Comparison of ENCODE assay signal across 8 cellular contexts in genomic region chr2:74876081-74876886, GRCh38. TPM values are rescaled to one million over a fixed set of nuclear protein-coding genes. Genes with fewer than 3 reads are reported as not detected.
DNase-seq lines count a peak whose midpoint lies in the region; ATAC-seq, FAIRE-seq and TF ChIP-seq lines count a peak whose summit lies in the region.

No MANE protein-coding gene starts in this region.

- no peaks in the 10 kb centered on the region for H3K27me3 ChIP-seq in HCT116 (ENCODE audit: insufficient read depth, low read length)
- no peaks in the 10 kb centered on the region for H3K27me3 ChIP-seq in left lung

- H4K20me1 ChIP-seq in HCT116 (ENCODE audit: insufficient read depth) = no peaks in the 10 kb centered on the region

- BruUV-seq in HCT116 (replicated peaks; lab: Mats Ljungman, UMichigan) = no TSS peak

- no peak for TF ChIP-seq POLR2A in HCT116 (IDR thresholded peaks at IDR 0.05; ENCODE audit: borderline replicate concordance, extremely low read depth, insufficient read depth, insufficient read length)

- no peaks in the 10 kb centered on the region for H3K27me3 Mint-ChIP-seq in activated B cell treated with CpG ODN at 0.5 μM for 24 hours
- no peaks in the 10 kb centered on the region for H3K27me3 Mint-ChIP-seq in chondrocyte (ENCODE audit: low read depth)

- H3K79me2 ChIP-seq in HCT116 (ENCODE audit: insufficient read depth, low read length) = no peaks in the 10 kb centered on the region

- H3K4me1 ChIP-seq in HCT116 (ENCODE audit: control insufficient read depth in 1 of 2, insufficient read depth in 2 of 2, low read length in 2 of 2) (no peaks in the 10 kb centered on the region), left lung (peaks cover 11 to 50% of the 10 kb centered on the region in 2 donors)

- H3K27ac Mint-ChIP-seq in activated B cell treated with CpG ODN at 0.5 μM for 24 hours (no peak overlapping the region), chondrocyte (ENCODE audit: unreplicated experiment) (no peak overlapping the region)

- intact Hi-C loops in HCT116 (cut with micrococcal nuclease) = loop anchor here (1.0 kb wide), 2 partner anchors 161 to 186 kb away; no protein-coding TSS in a partner anchor
- intact Hi-C loops in activated B cell treated with CpG ODN at 0.5 μM for 24 hours (cut with micrococcal nuclease) = loop anchor here (1.0 kb wide), 4 partner anchors 40 to 393 kb away; partner anchors contain the start of gene TTC31
- intact Hi-C loops in left lung (cut with DNase I) = loop anchor here (5.0 kb wide), 2 partner anchors 164 to 184 kb away; no protein-coding TSS in a partner anchor

- peak; percentile 83 for TF ChIP-seq RAD21 in HCT116 (IDR thresholded peaks at IDR 0.05; ENCODE audit: low read depth)

- H3K27ac ChIP-seq in HCT116 (ENCODE audit: low read depth, low read length) = peak overlapping the region; percentile 18; the same call in 1 of the 2 replicates
- H3K27ac ChIP-seq in left lung = peak overlapping the region; percentile 31 to 92

- H3K9me3 Mint-ChIP-seq in activated B cell treated with CpG ODN at 0.5 μM for 24 hours (no peaks in the 10 kb centered on the region), chondrocyte (ENCODE audit: low read depth) (no peaks in the 10 kb centered on the region)

- H3K4me3 ChIP-seq in HCT116 (replicated peaks in 1 of 2; ENCODE audit: low read depth in 1 of 2, low read length in 2 of 2) (no peak overlapping the region), left lung (no peak overlapping the region)

- DNase-seq in HCT116 (ENCODE audit: low read depth, low spot score) (no peak), NCI-H2081 (lab: John Stamatoyannopoulos, UW) (peak; percentile 40 to 65), activated B cell treated with CpG ODN at 0.5 μM for 24 hours (peak; percentile 24), chondrocyte (ENCODE audit: low spot score) (no peak), left lung (no peak), islet precursor cell (no peak)
- DNase-seq in stimulated activated CD4-positive, alpha-beta T cell treated with anti-CD3 and anti-CD28 coated beads, Interleukin-4, amount 100 ng/mL, for 48 hours (ENCODE audit: low read depth in 2 of 2) = peak; percentile 3 to 13

- H3K36me3 ChIP-seq in HCT116 (ENCODE audit: control insufficient read depth in 1 of 2, insufficient read depth in 2 of 2, low read length in 2 of 2) = peaks cover 22 to 66% of the 10 kb centered on the region in 2 experiments; a peak in 3 of 4 replicates
- H3K36me3 ChIP-seq in left lung = peaks cover 0 to 47% of the 10 kb centered on the region in 2 donors

- POLR2A ChIA-PET in HCT116 (lab: Charles Lee) = no interaction called here
- POLR2A ChIA-PET in activated B cell treated with CpG ODN at 0.5 μM for 24 hours (lab: Charles Lee) = interaction anchor here (1.0 kb wide), 1 partner anchor 27 kb away, joined by 3 read pairs; no protein-coding TSS in a partner anchor

- H3K36me3 Mint-ChIP-seq in activated B cell treated with CpG ODN at 0.5 μM for 24 hours (ENCODE audit: low read depth) (peaks cover 74% of the 10 kb centered on the region), chondrocyte (ENCODE audit: low read depth) (peaks cover 48% of the 10 kb centered on the region)

- ATAC-seq in HCT116 (peak; percentile 89), activated B cell treated with CpG ODN at 0.5 μM for 24 hours (ENCODE audit: low read depth) (peak; percentile 69), left lung (peak; percentile 75)

- CTCF ChIA-PET in HCT116 (lab: Charles Lee) (interaction anchor here (1.2 to 4.3 kb wide), 7 partner anchors 11 to 185 kb away, joined by 3 to 46 read pairs (median 9); no protein-coding TSS in a partner anchor), activated B cell treated with CpG ODN at 0.5 μM for 24 hours (lab: Charles Lee) (interaction anchor here (0.6 to 8.8 kb wide), 14 partner anchors 11 to 289 kb away, joined by 3 to 158 read pairs (median 4); partner anchors contain the start of gene HK2)

- RAD21 ChIA-PET in HCT116 (lab: Charles Lee; ENCODE audit: low non-redundant PET in 1 of 2, low total read pairs in 2 of 2, uncharacterized antibody in 2 of 2, unreplicated experiment in 2 of 2) = no interaction called here

- peak; percentile 40 to 77 (median 77) for TF ChIP-seq CTCF in HCT116 (IDR thresholded peaks at IDR 0.05 in 2 of 3, conservative IDR thresholded peaks at IDR 0.05 in 1 of 3; ENCODE audit: borderline replicate concordance in 1 of 3, insufficient read depth in 1 of 3, low read depth in 2 of 3, low read length in 2 of 3)
- peak; percentile 41 for TF ChIP-seq CTCF in activated B cell treated with CpG ODN at 0.5 μM for 24 hours (IDR thresholded peaks at IDR 0.05)
- TF ChIP-seq CTCF in chondrocyte (IDR thresholded peaks at IDR 0.05) = peak; percentile 92
- peak; percentile 66 to 74 for TF ChIP-seq CTCF in left lung (IDR thresholded peaks at IDR 0.05)

- H2AFZ ChIP-seq in HCT116 (ENCODE audit: low read depth, low read length, poor library complexity, severe bottlenecking) = no peak overlapping the region

- H3K9me3 ChIP-seq in HCT116 (ENCODE audit: control insufficient read depth in 1 of 2, insufficient read depth in 1 of 2, low read depth in 1 of 2, low read length in 2 of 2) = no peaks in the 10 kb centered on the region
- no peaks in the 10 kb centered on the region for H3K9me3 ChIP-seq in left lung

- H3K9me2 ChIP-seq in HCT116 (ENCODE audit: insufficient read depth) = no peaks in the 10 kb centered on the region

- H3K9ac ChIP-seq in HCT116 (ENCODE audit: low read length) = no peak overlapping the region

- peak; percentile 71 for FAIRE-seq in G401.6 (lab: Jason Lieb, UNC)

- H3K4me3 Mint-ChIP-seq in activated B cell treated with CpG ODN at 0.5 μM for 24 hours = no peak overlapping the region
- H3K4me3 Mint-ChIP-seq in chondrocyte (ENCODE audit: unreplicated experiment) = no peak overlapping the region

- H3K4me1 Mint-ChIP-seq in activated B cell treated with CpG ODN at 0.5 μM for 24 hours = no peaks in the 10 kb centered on the region
- peaks cover 26% of the 10 kb centered on the region for H3K4me1 Mint-ChIP-seq in chondrocyte (ENCODE audit: low read depth)

- H3K4me2 ChIP-seq in HCT116 (ENCODE audit: low read length) = no peak overlapping the region

TF ChIP-seq in HCT116, 20 proteins besides CTCF, POLR2A, EP300 and RAD21:
- no peak for TF ChIP-seq REST (IDR thresholded peaks at IDR 0.05; ENCODE audit: low read depth)
- no peak for TF ChIP-seq SRF (IDR thresholded peaks at IDR 0.05; ENCODE audit: low read depth)
- TF ChIP-seq SP1 (IDR thresholded peaks at IDR 0.05; ENCODE audit: low read depth) = no peak
- no peak for TF ChIP-seq SIN3A (IDR thresholded peaks at IDR 0.05; ENCODE audit: low read depth)
- no peak for TF ChIP-seq ZBTB33 (IDR thresholded peaks at IDR 0.05; ENCODE audit: extremely low read depth, insufficient replicate concordance, low read length)
- TF ChIP-seq ATF3 (IDR thresholded peaks at IDR 0.05) = no peak
- TF ChIP-seq MAX (IDR thresholded peaks at IDR 0.05) = no peak
- no peak for TF ChIP-seq EZH2 (IDR thresholded peaks at IDR 0.05)

RNA-seq across cellular contexts. Expression of gene HK2, which starts 42.4 kb away (rescaled TPM):
- 42.5 TPM for total RNA-seq in HCT116 (2021; ENCODE audit: unreplicated experiment)
- 53.6 and 66.0 TPM in 2 replicates for polyA plus RNA-seq in HCT116 (2012)
- 14.5 and 15.3 TPM in 2 replicates for total RNA-seq in activated B cell treated with CpG ODN at 0.5 μM for 24 hours
- 18.5 to 32.6 TPM (median 31.4 TPM) in 3 replicates for total RNA-seq in chondrocyte
- 10 to 100 TPM; 47.4 to 55.6 TPM for total RNA-seq in left lung

Comparison
In these comparisons a context has a peak if more than half of its experiments do, and no peak if none do; other contexts are left out.
1. DNase-seq: peak in NCI-H2081 (2 of 2), activated B cell treated with CpG ODN at 0.5 μM for 24 hours (single experiment) and stimulated activated CD4-positive, alpha-beta T cell treated with anti-CD3 and anti-CD28 coated beads, Interleukin-4, amount 100 ng/mL, for 48 hours (2 of 2); none in HCT116 (single experiment), chondrocyte (single experiment), left lung (0 of 2) and islet precursor cell (single experiment).
2. CTCF ChIP-seq: peak in every context shown above with its lines; median percentile 92 in chondrocyte; 77 in HCT116; 70 in left lung; 41 in activated B cell treated with CpG ODN at 0.5 μM for 24 hours.
3. Peak in every context shown above with its lines, with median percentiles within 50 percentile points of each other: ATAC-seq.